In genomic region chr22:24990344-24990905, GRCh38 we compare ENCODE assay signal across 25 cellular contexts. TPM values are rescaled to one million over a fixed set of nuclear protein-coding genes. Genes with fewer than 3 reads are reported as not detected.
DNase-seq lines count a peak whose midpoint lies in the region; ATAC-seq, FAIRE-seq and TF ChIP-seq lines count a peak whose summit lies in the region.
"Had no signal": no experiment of that assay in that cellular context is flagged by ENCODE, and none has a peak within 500 bp of the region (broad histone marks: within the 10 kb centered on the region; RNA-seq: fewer than 3 reads in every experiment).

No MANE protein-coding gene starts in this region.

- DNase-seq in right lobe of liver (no peak), HepG2 (ENCODE audit: low spot score) (no peak), H1 (ENCODE audit: low read depth in 1 of 2, low spot score in 2 of 2) (no peak), trophoblast cell (no peak), MG63 (no peak), spleen (no peak), MV-4-11 (lab: John Stamatoyannopoulos, UW) (no peak)
- DNase-seq: CD8-positive, alpha-beta memory T cell; DMS79 treated with DMSO at 0.1 percent for 48 hours; MM.1S; NCI-H2029; NCI-H510A treated with DMSO at 0.1 percent for 48 hours; OCI-M1; stimulated activated naive B cell treated with anti-CD40 and anti-IgM and Interleukin-4, amounts not matched to agents 10 μg/mL and 1 μg/mL and 100 μg/mL, for 72 hours; SW 1271 had no signal

- H3K4ac ChIP-seq in H1 (replicated peaks; ENCODE audit: insufficient read length, low read depth, low read length), result no peak overlapping the region
- no peak overlapping the region for H3K4ac ChIP-seq in trophoblast cell (ENCODE audit: low read depth, low read length)

- intact Hi-C loops in right lobe of liver (cut with DNase I), result no loop called here
- intact Hi-C loops in HepG2 (cut with micrococcal nuclease; ENCODE audit: unreplicated experiment), result no loop called here
- intact Hi-C loops in spleen (cut with DNase I; ENCODE audit: low total_unique reads), result no loop called here

- no peak overlapping the region for H2AK5ac ChIP-seq in H1 (ENCODE audit: low read depth, low read length)
- H2AK5ac ChIP-seq in trophoblast cell (ENCODE audit: low read length), result no peak overlapping the region

- H2BK15ac ChIP-seq in H1 (ENCODE audit: low read length), result no peak overlapping the region

- H3K23me2 ChIP-seq in H1 (ENCODE audit: low read depth, low read length), result peaks cover 2% of the 10 kb centered on the region; the same call in 1 of the 2 replicates

- H3K36me3 ChIP-seq in right lobe of liver (no peaks in the 10 kb centered on the region), HepG2 (replicated peaks in 1 of 2; ENCODE audit: control insufficient read depth in 1 of 2, insufficient read depth in 2 of 2, low read length in 2 of 2) (no peaks in the 10 kb centered on the region), H1 (ENCODE audit: control insufficient read depth in 2 of 4, insufficient read depth in 4 of 4, low read length in 3 of 4) (no peaks in the 10 kb centered on the region), trophoblast cell (ENCODE audit: control insufficient read depth in 1 of 2, insufficient read depth in 2 of 2, low read length in 2 of 2) (no peaks in the 10 kb centered on the region), MG63 (peaks cover 3% of the 10 kb centered on the region), spleen (no peaks in the 10 kb centered on the region)

- no peaks in the 10 kb centered on the region for H3K9me3 ChIP-seq in right lobe of liver
- no peaks in the 10 kb centered on the region for H3K9me3 ChIP-seq in HepG2 (ENCODE audit: low read length)
- no peaks in the 10 kb centered on the region for H3K9me3 ChIP-seq in H1 (ENCODE audit: insufficient read depth in 2 of 2, low read depth in 1 of 2, low read length in 1 of 2)
- H3K9me3 ChIP-seq in trophoblast cell (ENCODE audit: insufficient read depth, low read depth, low read length), result peaks cover 2% of the 10 kb centered on the region
- no peaks in the 10 kb centered on the region for H3K9me3 ChIP-seq in MG63
- H3K9me3 ChIP-seq in spleen, result no peaks in the 10 kb centered on the region

- no peak overlapping the region for H3K4me3 ChIP-seq in right lobe of liver
- H3K4me3 ChIP-seq in HepG2 (replicated peaks in 1 of 3; ENCODE audit: insufficient read depth in 1 of 3, low read depth in 2 of 3, low read length in 3 of 3), result no peak overlapping the region
- no peak overlapping the region for H3K4me3 ChIP-seq in H1 (ENCODE audit: extremely low read depth in 1 of 4, insufficient read depth in 2 of 4, low read depth in 3 of 4, low read length in 4 of 4)
- H3K4me3 ChIP-seq in trophoblast cell (ENCODE audit: low read depth, low read length), result no peak overlapping the region
- no peak overlapping the region for H3K4me3 ChIP-seq in MG63
- H3K4me3 ChIP-seq in spleen, result no peak overlapping the region
- H3K4me3 ChIP-seq: hepatocyte had no signal

- WGBS in right lobe of liver (ENCODE audit: insufficient coverage, low coverage, low lambda C conversion rate, missing lambda C conversion rate), result 0% methylated on average over 1 of the region's 10 CpGs
- WGBS in HepG2 (ENCODE audit: low lambda C conversion rate), result 100% methylated on average over 5 of the region's 10 CpGs
- 80% methylated on average over 10 of the region's 10 CpGs; no CpG with 5 or more reads in 1 of the 2 experiments for WGBS in H1 (ENCODE audit: extremely low coverage in 1 of 2, insufficient coverage in 1 of 2, insufficient read length in 1 of 2, insufficient replicate concordance in 2 of 2, low coverage in 1 of 2, low lambda C conversion rate in 2 of 2, missing lambda C conversion rate in 1 of 2), 2 experiments
- no CpG with 5 or more reads among the region's 10 CpGs for WGBS in trophoblast cell (ENCODE audit: extremely low coverage, insufficient coverage, insufficient read length)
- WGBS in spleen, 5 donors, result 90 to 96% (median 93%) methylated on average over 7 to 10 of the region's 10 CpGs

- TF ChIP-seq CTCF in right lobe of liver (IDR thresholded peaks at IDR 0.05) (no peak), HepG2 (CRISPR knock-in tag; IDR thresholded peaks at IDR 0.05) (no peak), H1 (IDR thresholded peaks at IDR 0.05; ENCODE audit: control extremely low read depth in 1 of 3, insufficient read depth in 1 of 3, low read depth in 1 of 3, low read length in 3 of 3) (no peak), spleen (IDR thresholded peaks at IDR 0.05 in 8 of 11, conservative IDR thresholded peaks at IDR 0.05 in 3 of 11) (no peak)

- H4K91ac ChIP-seq in H1 (replicated peaks; ENCODE audit: insufficient read length, low read length) (no peak overlapping the region), trophoblast cell (ENCODE audit: low read depth, low read length) (no peak overlapping the region)

- H3K18ac ChIP-seq in H1 (ENCODE audit: extremely low read depth, low read length) (no peak overlapping the region), trophoblast cell (ENCODE audit: low read length) (no peak overlapping the region)

- POLR2A ChIA-PET in HepG2 (lab: Yijun Ruan, JAX), result no interaction called here
- POLR2A ChIA-PET in H1 (lab: Charles Lee; ENCODE audit: partially characterized antibody), result interaction anchor here (0.9 kb wide), 1 partner anchor 8 kb away, joined by 3 read pairs; no protein-coding TSS in a partner anchor

- no peak overlapping the region for H2BK20ac ChIP-seq in H1 (ENCODE audit: low read length)

- H3K14ac ChIP-seq in H1 (ENCODE audit: insufficient read length) (no peak overlapping the region), trophoblast cell (ENCODE audit: low read length) (no peak overlapping the region)

- H3K27me3 ChIP-seq in right lobe of liver (no peaks in the 10 kb centered on the region), HepG2 (ENCODE audit: control insufficient read depth in 1 of 2, insufficient read depth in 2 of 2, low read length in 2 of 2) (no peaks in the 10 kb centered on the region), H1 (replicated peaks in 1 of 4; ENCODE audit: control insufficient read depth in 3 of 4, extremely low read depth in 1 of 4, insufficient read depth in 3 of 4, low read length in 3 of 4) (no peaks in the 10 kb centered on the region), trophoblast cell (ENCODE audit: insufficient read depth, low read length) (no peaks in the 10 kb centered on the region), MG63 (no peaks in the 10 kb centered on the region), spleen (replicated peaks in 1 of 7) (peaks cover 0 to 30% (median 0%) of the 10 kb centered on the region in 7 donors)
- H3K27me3 ChIP-seq: hepatocyte had no signal

- H3K23ac ChIP-seq in H1 (ENCODE audit: insufficient read length) (no peak overlapping the region), trophoblast cell (ENCODE audit: low read length) (no peak overlapping the region)

- no TSS peak for BruUV-seq in HepG2 (replicated peaks; lab: Mats Ljungman, UMichigan)

- H2AFZ ChIP-seq in HepG2 (ENCODE audit: low read length) (no peak overlapping the region), H1 (ENCODE audit: low read length) (no peak overlapping the region), trophoblast cell (ENCODE audit: insufficient read depth, low read length, poor library complexity) (peak overlapping the region; percentile 6)
- H2AFZ ChIP-seq: hepatocyte had no signal

- H3K79me2 ChIP-seq in HepG2 (ENCODE audit: insufficient read depth, low read length) (no peaks in the 10 kb centered on the region), H1 (ENCODE audit: control insufficient read depth in 1 of 2, insufficient read depth in 2 of 2, low read length in 2 of 2) (peaks cover 0 to 3% of the 10 kb centered on the region in 2 experiments; a peak in 1 of 4 replicates), trophoblast cell (ENCODE audit: control insufficient read depth, insufficient read depth, low read length, poor library complexity) (no peaks in the 10 kb centered on the region)

- TF ChIP-seq EP300 in HepG2 (IDR thresholded peaks at IDR 0.05; ENCODE audit: low read depth in 2 of 2, low read length in 2 of 2) (no peak), HepG2 (CRISPR knock-in tag; IDR thresholded peaks at IDR 0.05; ENCODE audit: borderline replicate concordance) (no peak), H1 (IDR thresholded peaks at IDR 0.05; ENCODE audit: borderline replicate concordance in 1 of 2, low read depth in 2 of 2, low read length in 2 of 2) (no peak)

- H3K56ac ChIP-seq in H1 (replicated peaks; ENCODE audit: insufficient read length, low read depth, low read length), result no peak overlapping the region

- no peak overlapping the region for H4K8ac ChIP-seq in H1 (ENCODE audit: extremely low read depth, insufficient read depth, low read length)
- no peak overlapping the region for H4K8ac ChIP-seq in trophoblast cell (ENCODE audit: low read depth, low read length)

- peaks cover 4% of the 10 kb centered on the region for H3K79me1 ChIP-seq in H1 (ENCODE audit: low read depth, low read length)
- no peaks in the 10 kb centered on the region for H3K79me1 ChIP-seq in trophoblast cell (ENCODE audit: low read length)

- H2BK12ac ChIP-seq in H1 (ENCODE audit: low read depth, low read length) (peak overlapping the region; percentile 20; the same call in 1 of the 2 replicates), trophoblast cell (ENCODE audit: low read length) (no peak overlapping the region)

- H2BK5ac ChIP-seq in H1 (ENCODE audit: low read depth, low read length), result no peak overlapping the region; the same call in 1 of the 2 replicates
- H2BK5ac ChIP-seq in trophoblast cell (ENCODE audit: low read depth, low read length, poor library complexity), result no peak overlapping the region

- H2BK120ac ChIP-seq in H1 (replicated peaks; ENCODE audit: low read depth, low read length) (no peak overlapping the region), trophoblast cell (ENCODE audit: insufficient read depth, low read length, poor library complexity) (no peak overlapping the region)

- H3K4me1 ChIP-seq in right lobe of liver (peaks cover 0 to 21% (median 9%) of the 10 kb centered on the region in 4 donors), HepG2 (ENCODE audit: insufficient read depth, low read length) (no peaks in the 10 kb centered on the region), H1 (replicated peaks in 1 of 4; ENCODE audit: control insufficient read depth in 3 of 4, insufficient read depth in 4 of 4, low read length in 3 of 4) (peaks cover 0 to 2% (median 0%) of the 10 kb centered on the region in 4 experiments; a peak in 2 of 7 replicates), trophoblast cell (ENCODE audit: control insufficient read depth in 1 of 2, insufficient read depth in 2 of 2, low read length in 2 of 2) (peaks cover 2 to 6% of the 10 kb centered on the region in 2 experiments), spleen (peaks cover 0 to 36% (median 9%) of the 10 kb centered on the region in 6 donors)

- ATAC-seq in right lobe of liver, result no peak
- ATAC-seq in HepG2, result no peak
- no peak for ATAC-seq in HG03520 (IDR thresholded peaks at IDR 0.05; ENCODE audit: unreplicated experiment)
- ATAC-seq: stimulated activated naive B cell treated with anti-CD40 and anti-IgM and Interleukin-4, amounts not matched to agents 10 μg/mL and 1 μg/mL and 100 μg/mL, for 72 hours had no signal

- H4K20me1 ChIP-seq in HepG2 (ENCODE audit: insufficient read depth, low read length) (no peaks in the 10 kb centered on the region), H1 (replicated peaks in 1 of 2; ENCODE audit: control insufficient read depth in 1 of 2, insufficient read depth in 2 of 2, low read length in 2 of 2) (no peaks in the 10 kb centered on the region)

- TF ChIP-seq RAD21 in HepG2 (CRISPR knock-in tag; IDR thresholded peaks at IDR 0.05), result no peak
- TF ChIP-seq RAD21 in H1 (IDR thresholded peaks at IDR 0.05 in 1 of 2, conservative IDR thresholded peaks at IDR 0.05 in 1 of 2; ENCODE audit: low read depth in 2 of 2, low read length in 2 of 2), result no peak

- FAIRE-seq in HepG2 (lab: Jason Lieb, UNC) (no peak), H1 (lab: Jason Lieb, UNC) (no peak)
- FAIRE-seq: GM19239 had no signal

- peak overlapping the region in 2 of 3 donors; percentile 21 to 37 for H3K27ac ChIP-seq in right lobe of liver
- H3K27ac ChIP-seq in HepG2 (ENCODE audit: extremely low read length, insufficient read depth, low read length), result no peak overlapping the region
- no peak overlapping the region for H3K27ac ChIP-seq in H1 (ENCODE audit: low read depth, low read length)
- H3K27ac ChIP-seq in trophoblast cell (ENCODE audit: low read depth, low read length), result no peak overlapping the region
- no peak overlapping the region for H3K27ac ChIP-seq in spleen
- H3K27ac ChIP-seq: hepatocyte had no signal

- in situ Hi-C loops in HepG2 (cut with HindIII; ENCODE audit: extremely low pct_ligation_motif_present, low pct_unique_long_range_greater_than_20kb), result no loop called here

- no peak for TF ChIP-seq POLR2A in right lobe of liver (IDR thresholded peaks at IDR 0.05)
- TF ChIP-seq POLR2A in HepG2 (IDR thresholded peaks at IDR 0.05; ENCODE audit: insufficient read depth in 1 of 2, low read depth in 2 of 2, low read length in 2 of 2), result no peak
- no peak for TF ChIP-seq POLR2A in H1 (IDR thresholded peaks at IDR 0.05; ENCODE audit: control extremely low read depth in 1 of 2, low read depth in 2 of 2, low read length in 2 of 2)
- no peak for TF ChIP-seq POLR2A in spleen (IDR thresholded peaks at IDR 0.05)

- no peak overlapping the region for H3K9ac ChIP-seq in HepG2 (ENCODE audit: insufficient read depth, low read depth, low read length)
- H3K9ac ChIP-seq in H1 (replicated peaks in 1 of 4; ENCODE audit: extremely low read depth in 1 of 4, low read depth in 3 of 4, low read length in 3 of 4), result no peak overlapping the region
- no peak overlapping the region for H3K9ac ChIP-seq in trophoblast cell (ENCODE audit: low read length)

- H4K12ac ChIP-seq in trophoblast cell (ENCODE audit: low read depth, low read length), result no peak overlapping the region

- H3K4me2 ChIP-seq in HepG2 (ENCODE audit: low read depth, low read length) (no peak overlapping the region), H1 (ENCODE audit: insufficient read depth in 1 of 2, low read depth in 2 of 2, low read length in 2 of 2) (no peak overlapping the region), trophoblast cell (ENCODE audit: low read length) (no peak overlapping the region)
- H3K4me2 ChIP-seq: hepatocyte had no signal

- H4K5ac ChIP-seq in H1 (ENCODE audit: insufficient read length, low read depth, low read length), result no peak overlapping the region

- CTCF ChIA-PET in HepG2 (lab: Yijun Ruan, JAX; ENCODE audit: low intra/inter-chr PET ratio, low total read pairs) (no interaction called here), H1 (lab: Charles Lee; ENCODE audit: partially characterized antibody) (interaction anchor here (0.7 to 2.1 kb wide), 7 partner anchors 8 to 140 kb away, joined by 3 to 6 read pairs (median 4); no protein-coding TSS in a partner anchor)

RNA-seq across cellular contexts. Expression of gene KIAA1671, which starts 37.9 kb away (rescaled TPM):
- total RNA-seq in right lobe of liver, result 10 to 100 TPM; 31.1 to 56.6 (median 39.2) TPM
- total RNA-seq in HepG2 (2016; rRNA removed; fragmentation: Illumina TruSeq; extraction: Trizol), result 12.0 and 13.5 TPM in 2 replicates
- 1.2 and 1.5 TPM in 2 replicates for total RNA-seq in HepG2 (2016; cell fraction: cytosol; rRNA removed; fragmentation: Illumina TruSeq; extraction: Trizol; ENCODE audit: low read depth)
- 10.6 and 12.4 TPM in 2 replicates for total RNA-seq in HepG2 (2016; cell fraction: insoluble cytoplasmic fraction; rRNA removed; fragmentation: Illumina TruSeq; extraction: Trizol)
- total RNA-seq in HepG2 (2016; cell fraction: membrane; rRNA removed; fragmentation: Illumina TruSeq; extraction: Trizol), result 5.9 TPM in 2 replicates
- 18.9 and 21.9 TPM in 2 replicates for total RNA-seq in HepG2 (2016; cell fraction: nucleus; rRNA removed; fragmentation: Illumina TruSeq; extraction: Trizol)
- polyA plus RNA-seq in HepG2 (2011; rRNA removed), result 13.6 and 13.7 TPM in 2 replicates
- polyA plus RNA-seq in HepG2 (2011; cell fraction: cytosol; rRNA removed), result 6.1 and 8.9 TPM in 2 replicates
- polyA plus RNA-seq in HepG2 (2011; cell fraction: nucleus; rRNA removed), result 14.1 and 14.4 TPM in 2 replicates
- 8.2 and 9.7 TPM in 2 replicates for polyA plus RNA-seq in HepG2 (2012)
- polyA plus RNA-seq in HepG2 (2016; cell fraction: cytosol; fragmentation: Illumina TruSeq; extraction: Trizol; ENCODE audit: low read depth), result 0.76 and 0.78 TPM in 2 replicates
- polyA plus RNA-seq in HepG2 (2016; cell fraction: insoluble cytoplasmic fraction; fragmentation: Illumina TruSeq; extraction: Trizol; ENCODE audit: low read depth), result 10.8 and 14.0 TPM in 2 replicates
- 2.0 and 2.7 TPM in 2 replicates for polyA plus RNA-seq in HepG2 (2016; cell fraction: membrane; fragmentation: Illumina TruSeq; extraction: Trizol; ENCODE audit: low read depth)
- 16.4 and 16.6 TPM in 2 replicates for polyA plus RNA-seq in HepG2 (2016; cell fraction: nucleus; fragmentation: Illumina TruSeq; extraction: Trizol; ENCODE audit: insufficient read depth, low read depth)
- polyA minus RNA-seq in HepG2 (2011; rRNA and poly(A)+ RNA removed; ENCODE audit: low replicate concordance), result 20.3 and 22.7 TPM in 2 replicates
- polyA minus RNA-seq in HepG2 (2011; cell fraction: cytosol; rRNA and poly(A)+ RNA removed), result 12.7 and 14.7 TPM in 2 replicates
- 27.4 and 35.6 TPM in 2 replicates for polyA minus RNA-seq in HepG2 (2011; cell fraction: nucleus; rRNA and poly(A)+ RNA removed)
- 22.6 and 23.9 TPM in 2 replicates for total RNA-seq in H1 (2021; fragmentation: NEBNext Ultra II Directional; extraction: Animal tissue kit (Norgen Biotek cat#: 25700))
- polyA plus RNA-seq in H1 (2011; rRNA removed), result 5.9 and 6.4 TPM in 2 replicates
- 5.4 TPM for polyA plus RNA-seq in H1 (2011; cell fraction: cytosol; rRNA removed)
- polyA plus RNA-seq in H1 (2011; cell fraction: nucleus; rRNA removed), result 9.8 TPM
- 8.0 to 11.3 TPM (median 9.2 TPM) in 4 replicates for polyA plus RNA-seq in H1 (2012, experiment 1 of 2)
- polyA plus RNA-seq in H1 (2012, experiment 2 of 2), result 2.7 TPM
- polyA plus RNA-seq in H1 (2013, experiment 1 of 2), result 10.4 TPM
- polyA plus RNA-seq in H1 (2013, experiment 2 of 2), result 10.1 TPM
- polyA minus RNA-seq in H1 (2011; rRNA and poly(A)+ RNA removed), result 16.1 and 18.8 TPM in 2 replicates
- polyA minus RNA-seq in H1 (2011; cell fraction: cytosol; rRNA and poly(A)+ RNA removed), result 11.6 TPM
- 19.4 TPM for polyA minus RNA-seq in H1 (2011; cell fraction: nucleus; rRNA and poly(A)+ RNA removed)
- 23.1 and 23.4 TPM in 2 replicates for polyA plus RNA-seq in trophoblast cell (2013)
- 7.5 and 10.2 TPM in 2 replicates for total RNA-seq in MG63 (2014; rRNA removed; shearing (Covaris generic); ENCODE audit: low replicate concordance)
- 10 to 100 TPM in 4 of 7 donors, 1 to 10 TPM in 3; 7.4 to 11.9 (median 11.4) TPM for total RNA-seq in spleen
- 1 to 10 TPM in 2 of 3 donors, under 1 TPM in 1; 0.72 to 2.7 (median 1.0) TPM for polyA plus RNA-seq in spleen

RNA-seq across cellular contexts. Expression of gene LHFPL7, which starts 43.9 kb away (rescaled TPM):
- not detected for total RNA-seq in right lobe of liver
- not detected in 2 replicates for total RNA-seq in HepG2 (2016; rRNA removed; fragmentation: Illumina TruSeq; extraction: Trizol)
- not detected in 2 replicates for total RNA-seq in HepG2 (2016; cell fraction: cytosol; rRNA removed; fragmentation: Illumina TruSeq; extraction: Trizol; ENCODE audit: low read depth)
- not detected in 2 replicates for total RNA-seq in HepG2 (2016; cell fraction: insoluble cytoplasmic fraction; rRNA removed; fragmentation: Illumina TruSeq; extraction: Trizol)
- total RNA-seq in HepG2 (2016; cell fraction: membrane; rRNA removed; fragmentation: Illumina TruSeq; extraction: Trizol), result not detected in 2 replicates
- not detected in 2 replicates for total RNA-seq in HepG2 (2016; cell fraction: nucleus; rRNA removed; fragmentation: Illumina TruSeq; extraction: Trizol)
- not detected in 2 replicates for polyA plus RNA-seq in HepG2 (2011; rRNA removed)
- not detected in 2 replicates for polyA plus RNA-seq in HepG2 (2011; cell fraction: cytosol; rRNA removed)
- polyA plus RNA-seq in HepG2 (2011; cell fraction: nucleus; rRNA removed), result not detected in 2 replicates
- not detected in 2 replicates for polyA plus RNA-seq in HepG2 (2012)
- polyA plus RNA-seq in HepG2 (2016; cell fraction: cytosol; fragmentation: Illumina TruSeq; extraction: Trizol; ENCODE audit: low read depth), result not detected in 2 replicates
- not detected in 2 replicates for polyA plus RNA-seq in HepG2 (2016; cell fraction: insoluble cytoplasmic fraction; fragmentation: Illumina TruSeq; extraction: Trizol; ENCODE audit: low read depth)
- polyA plus RNA-seq in HepG2 (2016; cell fraction: membrane; fragmentation: Illumina TruSeq; extraction: Trizol; ENCODE audit: low read depth), result not detected in 2 replicates
- not detected in 2 replicates for polyA plus RNA-seq in HepG2 (2016; cell fraction: nucleus; fragmentation: Illumina TruSeq; extraction: Trizol; ENCODE audit: insufficient read depth, low read depth)
- not detected in 2 replicates for polyA minus RNA-seq in HepG2 (2011; rRNA and poly(A)+ RNA removed; ENCODE audit: low replicate concordance)
- polyA minus RNA-seq in HepG2 (2011; cell fraction: cytosol; rRNA and poly(A)+ RNA removed), result not detected in 2 replicates
- polyA minus RNA-seq in HepG2 (2011; cell fraction: nucleus; rRNA and poly(A)+ RNA removed), result not detected in 2 replicates
- not detected in 2 replicates for total RNA-seq in H1 (2021; fragmentation: NEBNext Ultra II Directional; extraction: Animal tissue kit (Norgen Biotek cat#: 25700))
- polyA plus RNA-seq in H1 (2011; rRNA removed), result not detected in 2 replicates
- polyA plus RNA-seq in H1 (2011; cell fraction: cytosol; rRNA removed), result not detected
- not detected for polyA plus RNA-seq in H1 (2011; cell fraction: nucleus; rRNA removed)
- polyA plus RNA-seq in H1 (2012, experiment 1 of 2), result not detected in 4 replicates
- not detected for polyA plus RNA-seq in H1 (2012, experiment 2 of 2)
- not detected for polyA plus RNA-seq in H1 (2013, experiment 1 of 2)
- not detected for polyA plus RNA-seq in H1 (2013, experiment 2 of 2)
- polyA minus RNA-seq in H1 (2011; rRNA and poly(A)+ RNA removed), result not detected in 2 replicates
- not detected for polyA minus RNA-seq in H1 (2011; cell fraction: cytosol; rRNA and poly(A)+ RNA removed)
- polyA minus RNA-seq in H1 (2011; cell fraction: nucleus; rRNA and poly(A)+ RNA removed), result not detected
- not detected in 2 replicates for polyA plus RNA-seq in trophoblast cell (2013)
- total RNA-seq in MG63 (2014; rRNA removed; shearing (Covaris generic); ENCODE audit: low replicate concordance), result not detected in 2 replicates
- total RNA-seq in spleen, result not detected
- polyA plus RNA-seq in spleen, result not detected
- total RNA-seq: activated T-helper 1 cell treated with anti-CD3 and anti-CD28 coated beads, Interleukin-12 subunit alpha, Interleukin-12 subunit beta, Interleukin-2, Interleukin-4 antibody, amounts not matched to agents 30 ng/mL and 10 ng/mL and 1 ng/mL, durations not matched to agents 14 hours and 24 hours and 36 hours; CD8-positive, alpha-beta memory T cell; cerebellum; fibroblast of lung; hepatocyte; kidney epithelial cell; omental fat pad; skeletal muscle tissue had no signal
- polyA plus RNA-seq: adipose tissue; CD8-positive, alpha-beta memory T cell; fibroblast of lung; hepatocyte had no signal

Comparison
In these comparisons a context has a peak if more than half of its experiments do, and no peak if none do; other contexts are left out.
1. H3K27ac ChIP-seq: peak in right lobe of liver (2 of 3); none in HepG2 (single experiment), H1 (single experiment), trophoblast cell (single experiment) and spleen (0 of 8).